ENCODE assay signal across 14 cellular contexts in the genomic region with DNA sequence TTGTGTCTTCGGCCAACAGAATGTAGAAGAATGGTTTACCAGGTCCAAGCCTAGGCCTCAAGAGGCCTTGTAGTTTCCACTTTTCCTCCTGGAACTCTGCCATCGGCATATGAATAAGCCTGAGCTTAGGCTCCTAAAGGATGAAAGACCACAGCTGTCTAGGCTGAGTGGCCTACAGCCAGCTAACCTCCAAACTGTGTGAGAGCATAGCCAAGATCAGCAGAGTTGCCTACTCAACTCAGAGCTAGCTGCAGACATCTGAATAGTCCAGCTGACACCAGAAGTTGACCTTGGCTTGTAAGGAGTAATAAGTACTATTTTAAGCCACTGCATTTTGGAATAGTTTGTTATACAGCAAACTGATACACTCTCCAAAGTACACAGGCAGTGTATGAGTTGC. TPM values are rescaled to one million over a fixed set of nuclear protein-coding genes. Genes with fewer than 3 reads are reported as not detected.
A peak's percentile ranks its signal among the peaks of the same experiment; 100 is the strongest.
DNase-seq lines count a peak whose midpoint lies in the region; ATAC-seq and TF ChIP-seq lines count a peak whose summit lies in the region.
"Had no signal": no experiment of that assay in that cellular context is flagged by ENCODE, and none has a peak within 500 bp of the region (broad histone marks: within the 10 kb centered on the region; RNA-seq: fewer than 3 reads in every experiment).

No MANE protein-coding gene starts in this region.

- H3K4me1 Mint-ChIP-seq in chondrocyte (ENCODE audit: low read depth): peaks cover 42% of the 10 kb centered on the region
- H3K4me1 Mint-ChIP-seq in activated CD8-positive, alpha-beta memory T cell treated with anti-CD3 and anti-CD28 coated beads, Interleukin-2, amount 10 ng/mL, durations not matched to agents 7 days and 5 days: peaks cover 13% of the 10 kb centered on the region

- H3K36me3 ChIP-seq in thoracic aorta: no peaks in the 10 kb centered on the region
- H3K36me3 ChIP-seq: transverse colon had no signal

- no peaks in the 10 kb centered on the region for H3K27me3 Mint-ChIP-seq in chondrocyte (ENCODE audit: low read depth)
- H3K27me3 Mint-ChIP-seq in activated CD8-positive, alpha-beta memory T cell treated with anti-CD3 and anti-CD28 coated beads, Interleukin-2, amount 10 ng/mL, durations not matched to agents 7 days and 5 days: no peaks in the 10 kb centered on the region
- H3K27me3 Mint-ChIP-seq: activated CD8-positive, alpha-beta T cell treated with anti-CD3 and anti-CD28 coated beads for 36 hours had no signal

- no peaks in the 10 kb centered on the region for H3K36me3 Mint-ChIP-seq in chondrocyte (ENCODE audit: low read depth)
- no peaks in the 10 kb centered on the region for H3K36me3 Mint-ChIP-seq in activated CD8-positive, alpha-beta memory T cell treated with anti-CD3 and anti-CD28 coated beads, Interleukin-2, amount 10 ng/mL, durations not matched to agents 7 days and 5 days
- H3K36me3 Mint-ChIP-seq: natural killer cell had no signal

- H3K4me3 Mint-ChIP-seq in chondrocyte (ENCODE audit: unreplicated experiment): no peak overlapping the region
- no peak overlapping the region for H3K4me3 Mint-ChIP-seq in activated CD8-positive, alpha-beta memory T cell treated with anti-CD3 and anti-CD28 coated beads, Interleukin-2, amount 10 ng/mL, durations not matched to agents 7 days and 5 days
- H3K4me3 Mint-ChIP-seq: activated CD8-positive, alpha-beta T cell treated with anti-CD3 and anti-CD28 coated beads for 36 hours; natural killer cell had no signal

- no peak for TF ChIP-seq CTCF in chondrocyte (IDR thresholded peaks at IDR 0.05)
- no peak for TF ChIP-seq CTCF in thoracic aorta (IDR thresholded peaks at IDR 0.05)

- DNase-seq in NCI-H524 (lab: John Stamatoyannopoulos, UW) (peak; percentile 25 to 70), NCI-H524 treated with DMSO at 0.1 percent for 48 hours (lab: John Stamatoyannopoulos, UW) (no peak), chondrocyte (ENCODE audit: low spot score) (no peak), kidney tubule cell (ENCODE audit: low spot score) (peak; percentile 4), thoracic aorta (ENCODE audit: low spot score) (peak; percentile 52)
- no peak for DNase-seq in activated CD8-positive, alpha-beta memory T cell treated with anti-CD3 and anti-CD28 coated beads, Interleukin-2, amount 10 ng/mL, durations not matched to agents 7 days and 5 days
- no peak for DNase-seq in activated naive CD4-positive, alpha-beta T cell (lab: John Stamatoyannopoulos, UW)
- no peak for DNase-seq in activated effector memory CD4-positive, alpha-beta T cell treated with Interleukin-2 at 50 U/mL for 16 hours
- DNase-seq: activated CD8-positive, alpha-beta T cell treated with anti-CD3 and anti-CD28 coated beads for 36 hours; natural killer cell; NCI-H2107; stimulated activated CD4-positive, alpha-beta T cell treated with anti-CD3 and anti-CD28 coated beads, Interleukin-2, amount 100 ng/mL, for 48 hours; transverse colon had no signal

- CTCF ChIA-PET in activated CD8-positive, alpha-beta memory T cell treated with anti-CD3 and anti-CD28 coated beads, Interleukin-2, amount 10 ng/mL, durations not matched to agents 7 days and 5 days (lab: Charles Lee): interaction anchor here (0.6 kb wide), 1 partner anchor 105 kb away, joined by 3 read pairs; no protein-coding TSS in a partner anchor

- no peak overlapping the region for H3K4me3 ChIP-seq in thoracic aorta
- H3K4me3 ChIP-seq: SK-N-MC, transverse colon had no signal

- peak; percentile 73 for ATAC-seq in thoracic aorta (ENCODE audit: insufficient number of reproducible peaks, low FRiP score, low read depth)
- no peak for ATAC-seq in activated CD8-positive, alpha-beta memory T cell treated with anti-CD3 and anti-CD28 coated beads, Interleukin-2, amount 10 ng/mL, durations not matched to agents 7 days and 5 days
- ATAC-seq: activated CD8-positive, alpha-beta T cell treated with anti-CD3 and anti-CD28 coated beads for 36 hours; natural killer cell had no signal

- H3K27me3 ChIP-seq in thoracic aorta (replicated peaks; ENCODE audit: insufficient read depth): no peaks in the 10 kb centered on the region
- H3K27me3 ChIP-seq: transverse colon had no signal

- H3K9me3 Mint-ChIP-seq in chondrocyte (ENCODE audit: low read depth): no peaks in the 10 kb centered on the region
- no peaks in the 10 kb centered on the region for H3K9me3 Mint-ChIP-seq in activated CD8-positive, alpha-beta memory T cell treated with anti-CD3 and anti-CD28 coated beads, Interleukin-2, amount 10 ng/mL, durations not matched to agents 7 days and 5 days (ENCODE audit: low read depth)
- H3K9me3 Mint-ChIP-seq: activated CD8-positive, alpha-beta T cell treated with anti-CD3 and anti-CD28 coated beads for 36 hours; natural killer cell had no signal

- H3K27ac ChIP-seq in thoracic aorta: peak overlapping the region in 1 of 2 donors; percentile 16
- H3K27ac ChIP-seq: SK-N-MC, transverse colon had no signal

- peak overlapping the region; percentile 74 for H3K27ac Mint-ChIP-seq in chondrocyte (ENCODE audit: unreplicated experiment)
- H3K27ac Mint-ChIP-seq in activated CD8-positive, alpha-beta memory T cell treated with anti-CD3 and anti-CD28 coated beads, Interleukin-2, amount 10 ng/mL, durations not matched to agents 7 days and 5 days: no peak overlapping the region
- H3K27ac Mint-ChIP-seq: activated CD8-positive, alpha-beta T cell treated with anti-CD3 and anti-CD28 coated beads for 36 hours; natural killer cell had no signal

- no peaks in the 10 kb centered on the region for H3K9me3 ChIP-seq in thoracic aorta
- H3K9me3 ChIP-seq: transverse colon had no signal

- H3K4me1 ChIP-seq in thoracic aorta (ENCODE audit: control insufficient read depth in 1 of 2, low read depth in 2 of 2): peaks cover 51 to 74% of the 10 kb centered on the region in 2 donors

RNA-seq across cellular contexts. Expression of a gene that starts 52.6 kb away (rescaled TPM):
- total RNA-seq in chondrocyte (15.5 to 19.0 TPM (median 18.0 TPM) in 3 replicates), thoracic aorta (10 to 100 TPM in 1 of 2 donors, 1 to 10 TPM in 1; 7.1 to 41.3 TPM)
- 10 to 100 TPM; 34.0 to 41.4 TPM for total RNA-seq in activated CD8-positive, alpha-beta memory T cell treated with anti-CD3 and anti-CD28 coated beads, Interleukin-2, amount 10 ng/mL, durations not matched to agents 7 days and 5 days

Comparison
In these comparisons a context has a peak if more than half of its experiments do, and no peak if none do; other contexts are left out.
1. DNase-seq: peak in NCI-H524 (2 of 2), kidney tubule cell (single experiment) and thoracic aorta (single experiment); none in NCI-H524 treated with DMSO at 0.1 percent for 48 hours (single experiment), chondrocyte (single experiment), activated CD8-positive, alpha-beta memory T cell treated with anti-CD3 and anti-CD28 coated beads, Interleukin-2, amount 10 ng/mL, durations not matched to agents 7 days and 5 days (single experiment), activated naive CD4-positive, alpha-beta T cell (0 of 4) and activated effector memory CD4-positive, alpha-beta T cell treated with Interleukin-2 at 50 U/mL for 16 hours (single experiment).